ENCODE assay signal across 9 cellular contexts in the genomic region with DNA sequence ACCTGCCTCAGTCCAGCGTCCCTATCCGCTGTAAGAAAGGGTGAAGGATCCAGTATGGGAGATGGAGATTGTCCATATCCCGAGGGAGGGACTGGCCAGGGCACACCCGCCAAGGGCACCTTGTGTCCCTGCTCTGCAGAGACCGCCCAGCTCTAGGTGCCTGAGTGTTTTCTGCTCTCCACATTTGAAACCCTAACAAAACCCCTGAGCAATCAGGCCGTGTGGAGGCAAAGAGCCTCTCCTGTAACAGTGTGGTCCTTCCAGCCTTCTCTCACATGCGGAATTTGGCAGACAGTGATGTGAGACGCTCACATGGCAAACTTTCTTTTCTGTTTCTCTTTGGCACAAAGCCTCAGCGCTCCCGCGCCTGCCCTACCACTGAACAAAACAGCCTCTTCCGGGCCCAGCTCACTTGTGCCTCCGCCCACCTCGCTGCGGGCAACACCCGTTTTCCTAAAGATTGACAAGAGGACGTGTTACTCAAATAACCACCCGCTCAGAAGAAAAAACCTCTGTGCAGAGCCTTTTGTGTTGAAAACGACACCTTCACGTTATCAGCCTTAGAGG.
DNase-seq lines count a peak whose midpoint lies in the region; ATAC-seq lines count a peak whose summit lies in the region.
"Had no signal": no experiment of that assay in that cellular context is flagged by ENCODE, and none has a peak within 500 bp of the region (broad histone marks: within the 10 kb centered on the region; RNA-seq: fewer than 3 reads in every experiment).

No MANE protein-coding gene starts in this region.

- H3K4me3 ChIP-seq in Karpas-422 (ENCODE audit: low read length): no peak overlapping the region
- H3K4me3 ChIP-seq: HAP-1 had no signal

- no peak overlapping the region for H2AFZ ChIP-seq in Karpas-422 (ENCODE audit: low read length)

- peak overlapping the region in 3 of 6 donors; percentile 44 to 87 (median 87) for H3K27ac Mint-ChIP-seq in naive B cell
- H3K27ac Mint-ChIP-seq in stimulated activated effector memory CD8-positive, alpha-beta T cell treated with anti-CD3 and anti-CD28 coated beads, Interleukin-12 subunit alpha, Interleukin-12 subunit beta, amount 100 ng/mL, for 72 hours: no peak overlapping the region

- H3K4me1 Mint-ChIP-seq in naive B cell: peaks cover 7 to 32% (median 29%) of the 10 kb centered on the region in 3 donors
- peaks cover 7% of the 10 kb centered on the region for H3K4me1 Mint-ChIP-seq in stimulated activated effector memory CD8-positive, alpha-beta T cell treated with anti-CD3 and anti-CD28 coated beads, Interleukin-12 subunit alpha, Interleukin-12 subunit beta, amount 100 ng/mL, for 72 hours

- H3K9me2 ChIP-seq in Karpas-422 (replicated peaks; ENCODE audit: insufficient read depth, low read length): no peaks in the 10 kb centered on the region

- H3K36me3 ChIP-seq in KOPT-K1 (ENCODE audit: insufficient read depth, low read length) (no peaks in the 10 kb centered on the region), Karpas-422 (ENCODE audit: insufficient read depth, low read length) (no peaks in the 10 kb centered on the region)
- H3K36me3 ChIP-seq: HAP-1 had no signal

- H3K9ac ChIP-seq in Karpas-422 (ENCODE audit: low read length): no peak overlapping the region

- H3K36me3 Mint-ChIP-seq in naive B cell: no peaks in the 10 kb centered on the region
- H3K36me3 Mint-ChIP-seq in stimulated activated effector memory CD8-positive, alpha-beta T cell treated with anti-CD3 and anti-CD28 coated beads, Interleukin-12 subunit alpha, Interleukin-12 subunit beta, amount 100 ng/mL, for 72 hours: no peaks in the 10 kb centered on the region

- no peak for ATAC-seq in naive B cell (ENCODE audit: low read depth in 2 of 2)
- peak; percentile 76 for ATAC-seq in stimulated activated effector memory CD8-positive, alpha-beta T cell treated with anti-CD3 and anti-CD28 coated beads, Interleukin-12 subunit alpha, Interleukin-12 subunit beta, amount 100 ng/mL, for 72 hours
- ATAC-seq in HG02588 (IDR thresholded peaks at IDR 0.05; ENCODE audit: unreplicated experiment): no peak

- H3K4me3 Mint-ChIP-seq in naive B cell: peak overlapping the region in 7 of 8 donors; percentile 32 to 81 (median 77)
- H3K4me3 Mint-ChIP-seq in stimulated activated effector memory CD8-positive, alpha-beta T cell treated with anti-CD3 and anti-CD28 coated beads, Interleukin-12 subunit alpha, Interleukin-12 subunit beta, amount 100 ng/mL, for 72 hours: peak overlapping the region; percentile 35

- H3K27ac ChIP-seq in KOPT-K1 (ENCODE audit: low read depth, low read length, poor library complexity, severe bottlenecking) (peak overlapping the region; percentile 75), Karpas-422 (ENCODE audit: low read length) (no peak overlapping the region)

- peak in 3 of 5 experiments; percentile 40 to 96 (median 60) for DNase-seq in T-helper 2 cell
- DNase-seq in anterior cingulate cortex (lab: John Stamatoyannopoulos, UW): peak in 30 of 58 donors; percentile 4 to 62 (median 24)
- DNase-seq in naive B cell: no peak
- DNase-seq in stimulated activated effector memory CD8-positive, alpha-beta T cell treated with anti-CD3 and anti-CD28 coated beads, Interleukin-12 subunit alpha, Interleukin-12 subunit beta, amount 100 ng/mL, for 72 hours (ENCODE audit: low spot score in 2 of 2): peak; percentile 13 to 64
- DNase-seq in NCI-H1694 (lab: John Stamatoyannopoulos, UW): no peak
- DNase-seq in Karpas-422: no peak

- no peaks in the 10 kb centered on the region for H3K9me3 ChIP-seq in KOPT-K1 (ENCODE audit: insufficient read depth, low read length, poor library complexity, severe bottlenecking)
- H3K9me3 ChIP-seq in Karpas-422 (ENCODE audit: low read length): no peaks in the 10 kb centered on the region
- H3K9me3 ChIP-seq: HAP-1 had no signal

- no peaks in the 10 kb centered on the region for H3K27me3 ChIP-seq in Karpas-422 (ENCODE audit: low read length)

- no peaks in the 10 kb centered on the region for H3K9me3 Mint-ChIP-seq in naive B cell
- no peaks in the 10 kb centered on the region for H3K9me3 Mint-ChIP-seq in stimulated activated effector memory CD8-positive, alpha-beta T cell treated with anti-CD3 and anti-CD28 coated beads, Interleukin-12 subunit alpha, Interleukin-12 subunit beta, amount 100 ng/mL, for 72 hours

- H3K79me2 ChIP-seq in Karpas-422 (ENCODE audit: low read length): no peaks in the 10 kb centered on the region

- H3K4me2 ChIP-seq in Karpas-422 (ENCODE audit: low read depth, low read length, poor library complexity, severe bottlenecking): no peak overlapping the region

- no peaks in the 10 kb centered on the region for H3K4me1 ChIP-seq in Karpas-422 (ENCODE audit: low read length)
- H3K4me1 ChIP-seq: HAP-1 had no signal

- H4K20me1 ChIP-seq in Karpas-422 (ENCODE audit: insufficient read depth, low read depth, low read length): no peaks in the 10 kb centered on the region

- peaks cover 0 to 4% (median 0%) of the 10 kb centered on the region in 3 donors for H3K27me3 Mint-ChIP-seq in naive B cell

Comparison
In these comparisons a context has a peak if more than half of its experiments do, and no peak if none do; other contexts are left out.
1. DNase-seq: peak in T-helper 2 cell (3 of 5), anterior cingulate cortex (30 of 58) and stimulated activated effector memory CD8-positive, alpha-beta T cell treated with anti-CD3 and anti-CD28 coated beads, Interleukin-12 subunit alpha, Interleukin-12 subunit beta, amount 100 ng/mL, for 72 hours (2 of 2); none in naive B cell (single experiment), NCI-H1694 (single experiment) and Karpas-422 (single experiment).